12 cellular contexts compared by ENCODE assay signal in the genomic region with DNA sequence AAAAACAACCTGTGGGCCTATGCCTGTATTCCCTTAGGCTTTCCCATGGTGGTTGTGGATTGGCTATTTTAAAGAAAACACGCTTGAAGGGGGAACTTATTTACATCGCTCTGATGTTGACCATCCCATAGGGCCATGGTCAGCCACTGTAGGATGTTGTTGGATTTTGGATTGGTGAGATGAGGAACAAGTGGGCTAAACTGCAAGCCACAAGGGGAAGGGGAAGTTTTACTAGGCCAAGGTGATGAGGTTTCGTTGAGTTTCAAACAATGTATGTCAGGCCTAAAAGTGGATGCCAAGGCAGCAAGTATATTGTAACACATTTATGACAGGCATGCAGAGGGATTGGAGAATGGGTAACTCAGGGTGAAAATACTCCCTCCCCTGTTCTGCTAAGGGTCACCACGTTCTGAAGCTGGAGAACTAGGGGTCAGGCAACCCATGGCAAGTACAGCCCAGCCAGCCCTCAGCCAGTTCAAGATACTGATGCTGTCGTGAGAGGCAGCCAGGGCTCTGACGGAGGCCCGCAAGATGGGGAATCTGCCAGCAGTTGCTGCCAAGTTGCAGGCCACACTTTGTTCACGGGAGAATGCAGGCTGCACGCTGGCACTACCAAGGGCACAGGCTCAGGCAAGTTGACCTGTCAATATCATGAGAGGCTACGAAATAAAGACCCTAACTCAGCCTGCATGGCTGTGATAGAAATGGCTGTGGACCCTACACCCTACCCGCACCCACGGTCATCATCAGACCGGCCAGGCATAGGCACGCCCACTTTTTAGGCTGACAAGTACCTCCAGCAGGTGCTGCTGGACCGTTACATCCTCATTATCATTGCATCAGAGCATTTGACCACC. TPM values are rescaled to one million over a fixed set of nuclear protein-coding genes. Genes with fewer than 3 reads are reported as not detected.
A peak's percentile ranks its signal among the peaks of the same experiment; 100 is the strongest.
DNase-seq lines count a peak whose midpoint lies in the region; ATAC-seq, FAIRE-seq and TF ChIP-seq lines count a peak whose summit lies in the region.
"Had no signal": no experiment of that assay in that cellular context is flagged by ENCODE, and none has a peak within 500 bp of the region (broad histone marks: within the 10 kb centered on the region; RNA-seq: fewer than 3 reads in every experiment).

No MANE protein-coding gene starts in this region.

- peak; percentile 52 for FAIRE-seq in bronchial epithelial cell (lab: Jason Lieb, UNC)

- H3K27me3 ChIP-seq in bronchial epithelial cell (ENCODE audit: control insufficient read depth, insufficient read depth, low read length) (no peaks in the 10 kb centered on the region), psoas muscle (ENCODE audit: insufficient read depth in 3 of 3, low read length in 2 of 3) (no peaks in the 10 kb centered on the region)

- intact Hi-C loops in psoas muscle (cut with DNase I) = no loop called here

- 35 to 41% (median 37%) methylated on average over 15 of the region's 15 CpGs for WGBS in psoas muscle, 3 donors

- TF ChIP-seq CTCF in bronchial epithelial cell (IDR thresholded peaks at IDR 0.05; ENCODE audit: insufficient read depth, low read length, severe bottlenecking) (no peak), psoas muscle (IDR thresholded peaks at IDR 0.05) (no peak)

- H3K4me3 ChIP-seq in bronchial epithelial cell (ENCODE audit: low read depth, low read length) = no peak overlapping the region
- no peak overlapping the region for H3K4me3 ChIP-seq in psoas muscle

- H3K4me1 ChIP-seq in psoas muscle = no peaks in the 10 kb centered on the region

- no peaks in the 10 kb centered on the region for H3K9me3 ChIP-seq in psoas muscle

- H3K36me3 ChIP-seq in bronchial epithelial cell (ENCODE audit: control insufficient read depth, insufficient read depth, low read length) (peaks cover 5% of the 10 kb centered on the region), psoas muscle (ENCODE audit: insufficient read depth in 1 of 2, low read depth in 1 of 2) (peaks cover 4 to 38% of the 10 kb centered on the region in 2 donors)

- peak; percentile 27 to 48 (median 40) for ATAC-seq in psoas muscle
- no peak for ATAC-seq in GM19467 (IDR thresholded peaks at IDR 0.05; ENCODE audit: unreplicated experiment)
- ATAC-seq: SK-N-SH treated with all-trans-retinoic acid at 6 μM for 48 hours; stimulated activated effector memory CD8-positive, alpha-beta T cell treated with anti-CD3 and anti-CD28 coated beads, Interleukin-12 subunit alpha, Interleukin-12 subunit beta, amount 100 ng/mL, for 72 hours had no signal

- DNase-seq in M059J (ENCODE audit: low read depth) = peak; percentile 44
- DNase-seq in bronchial epithelial cell (ENCODE audit: low read depth) = no peak
- no peak for DNase-seq in psoas muscle
- no peak for DNase-seq in KG1 (lab: John Stamatoyannopoulos, UW)
- DNase-seq: activated CD4-positive, alpha-beta T cell treated with anti-CD3 and anti-CD28 coated beads, Interleukin-2, amount 10 ng/mL, durations not matched to agents 24 days and 14 days; activated effector memory CD4-positive, alpha-beta T cell treated with anti-CD3 and anti-CD28 coated beads, Interleukin-2, amount 50 U/mL, for 16 hours; cerebellar nuclear complex; DMS153; NCI-H526 had no signal

- H3K27ac ChIP-seq in psoas muscle = no peak overlapping the region

RNA-seq across cellular contexts. Expression of a gene that starts 11.1 kb away (rescaled TPM):
- not detected in 2 replicates for total RNA-seq in M059J (2014; rRNA removed; shearing (Covaris generic))
- total RNA-seq in bronchial epithelial cell = not detected in 2 replicates
- total RNA-seq in psoas muscle = not detected
- polyA plus RNA-seq in psoas muscle = not detected
- total RNA-seq: activated CD4-positive, alpha-beta T cell treated with anti-CD3 and anti-CD28 coated beads, Interleukin-2, amount 10 ng/mL, durations not matched to agents 24 days and 14 days had no signal

RNA-seq across cellular contexts. Expression of a gene that starts 27.8 kb away (rescaled TPM):
- 16.0 and 24.0 TPM in 2 replicates for total RNA-seq in M059J (2014; rRNA removed; shearing (Covaris generic))
- total RNA-seq in bronchial epithelial cell (4.0 and 4.7 TPM in 2 replicates), psoas muscle (10 to 100 TPM; 11.6 to 27.1 (median 15.1) TPM)
- polyA plus RNA-seq in psoas muscle = 10 to 100 TPM; 10.1 to 29.1 (median 13.7) TPM

RNA-seq across cellular contexts. Expression of a gene that starts 53.8 kb away (rescaled TPM):
- total RNA-seq in M059J (2014; rRNA removed; shearing (Covaris generic)) = 20.6 and 30.3 TPM in 2 replicates
- total RNA-seq in bronchial epithelial cell (0.26 and 9.7 TPM in 2 replicates), psoas muscle (under 1 TPM; 0.26 to 0.89 (median 0.40) TPM)
- under 1 TPM; 0.09 to 0.43 (median 0.21) TPM for polyA plus RNA-seq in psoas muscle

RNA-seq across cellular contexts. Expression of a gene that starts 57.0 kb away (rescaled TPM):
- 92.1 and 117 TPM in 2 replicates for total RNA-seq in M059J (2014; rRNA removed; shearing (Covaris generic))
- total RNA-seq in bronchial epithelial cell = 16.6 and 27.1 TPM in 2 replicates
- total RNA-seq in psoas muscle = 1 to 10 TPM; 1.8 to 6.1 (median 3.9) TPM
- polyA plus RNA-seq in psoas muscle = 1 to 10 TPM; 1.0 to 9.7 (median 2.5) TPM
